11 cellular contexts compared by ENCODE assay signal in the genomic region with DNA sequence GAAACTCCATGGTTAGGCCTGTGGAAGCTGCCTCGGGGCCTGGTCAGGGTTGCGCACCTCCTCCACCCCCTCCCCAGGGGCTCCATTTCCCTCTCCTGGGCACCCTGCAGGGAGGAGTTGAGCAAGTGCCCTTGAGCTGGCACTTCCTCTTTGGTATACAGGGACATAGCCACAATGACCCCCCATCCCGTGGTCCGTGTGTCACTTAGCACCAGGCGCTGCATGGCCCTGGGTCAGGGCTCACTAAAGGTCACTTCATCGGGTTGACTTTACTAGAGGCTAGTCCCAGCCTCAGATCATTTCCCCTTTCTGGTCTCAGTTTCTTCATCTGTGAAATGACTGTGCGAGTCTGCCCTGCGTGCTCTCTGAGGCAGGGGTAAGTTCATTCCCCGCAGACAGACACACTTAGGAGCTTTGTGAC. TPM values are rescaled to one million over a fixed set of nuclear protein-coding genes. Genes with fewer than 3 reads are reported as not detected.
DNase-seq lines count a peak whose midpoint lies in the region; ATAC-seq and TF ChIP-seq lines count a peak whose summit lies in the region.
"Had no signal": no experiment of that assay in that cellular context is flagged by ENCODE, and none has a peak within 500 bp of the region (broad histone marks: within the 10 kb centered on the region; RNA-seq: fewer than 3 reads in every experiment).

No MANE protein-coding gene starts in this region.

- no peak for TF ChIP-seq CTCF in breast epithelium (IDR thresholded peaks at IDR 0.05)
- no peak for TF ChIP-seq CTCF in mammary epithelial cell (conservative IDR thresholded peaks at IDR 0.05 in 1 of 2, IDR thresholded peaks at IDR 0.05 in 1 of 2; ENCODE audit: extremely low read depth in 1 of 2, insufficient read depth in 1 of 2, low read depth in 1 of 2, low read length in 2 of 2)
- no peak for TF ChIP-seq CTCF in upper lobe of right lung (IDR thresholded peaks at IDR 0.05)
- TF ChIP-seq CTCF in Peyer's patch (IDR thresholded peaks at IDR 0.05) = no peak

- H3K79me2 ChIP-seq in mammary epithelial cell (ENCODE audit: insufficient read depth, low read length) = peaks cover 46% of the 10 kb centered on the region

- dilution Hi-C loops in mammary epithelial cell (cut with HindIII; ENCODE audit: low sequenced_read_pairs) = no loop called here

- TF ChIP-seq POLR2A in breast epithelium (IDR thresholded peaks at IDR 0.05) (no peak), Peyer's patch (IDR thresholded peaks at IDR 0.05) (no peak)

- 78% methylated on average over 9 of the region's 9 CpGs for WGBS in mammary epithelial cell (ENCODE audit: low coverage, missing lambda C conversion rate)
- 90 to 92% methylated on average over 9 of the region's 9 CpGs for WGBS in ectodermal cell, 2 experiments

- CTCF ChIA-PET in mammary epithelial cell (lab: Charles Lee; ENCODE audit: low non-redundant PET) = no interaction called here

- no peaks in the 10 kb centered on the region for H3K36me3 ChIP-seq in breast epithelium
- H3K36me3 ChIP-seq in mammary epithelial cell (ENCODE audit: insufficient read depth, low read length) = no peaks in the 10 kb centered on the region
- no peaks in the 10 kb centered on the region for H3K36me3 ChIP-seq in ectodermal cell (ENCODE audit: control insufficient read depth, insufficient read depth, low read length)
- H3K36me3 ChIP-seq in upper lobe of right lung = no peaks in the 10 kb centered on the region
- no peaks in the 10 kb centered on the region for H3K36me3 ChIP-seq in Peyer's patch
- H3K36me3 ChIP-seq: transverse colon had no signal

- H3K9me3 ChIP-seq in breast epithelium (no peaks in the 10 kb centered on the region), mammary epithelial cell (replicated peaks; ENCODE audit: insufficient read depth, low read length) (no peaks in the 10 kb centered on the region), ectodermal cell (ENCODE audit: control insufficient read depth, low read length) (no peaks in the 10 kb centered on the region), upper lobe of right lung (no peaks in the 10 kb centered on the region), Peyer's patch (no peaks in the 10 kb centered on the region)
- H3K9me3 ChIP-seq: transverse colon had no signal

- H3K27ac ChIP-seq in breast epithelium (peak overlapping the region; percentile 97), mammary epithelial cell (ENCODE audit: insufficient read depth, low read depth, low read length) (no peak overlapping the region), ectodermal cell (ENCODE audit: insufficient read depth, low read depth, low read length, poor library complexity, severe bottlenecking) (peak overlapping the region; percentile 8), upper lobe of right lung (peak overlapping the region; percentile 42), Peyer's patch (peak overlapping the region in 2 of 4 donors; percentile 4 to 92)
- H3K27ac ChIP-seq: KMS-11 had no signal

- BruUV-seq in mammary epithelial cell (replicated peaks; lab: Mats Ljungman, UMichigan) = no TSS peak

- no peak overlapping the region for H2AFZ ChIP-seq in mammary epithelial cell (ENCODE audit: low read depth, low read length)

- intact Hi-C loops in breast epithelium (cut with DNase I; ENCODE audit: low total_unique reads) (no loop called here), mammary epithelial cell (cut with micrococcal nuclease) (no loop called here), upper lobe of right lung (cut with DNase I) (no loop called here)

- ATAC-seq in HG03432 (IDR thresholded peaks at IDR 0.05; ENCODE audit: unreplicated experiment) = peak; percentile 44
- ATAC-seq in upper lobe of right lung = peak; percentile 70

- DNase-seq in breast epithelium (ENCODE audit: low spot score in 2 of 2) (no peak), mammary epithelial cell (no peak), upper lobe of right lung (peak; percentile 89), GOT3 (lab: John Stamatoyannopoulos, UW) (no peak), NCI-H1694 (lab: John Stamatoyannopoulos, UW) (no peak), Peyer's patch (no peak)
- DNase-seq: activated naive CD8-positive, alpha-beta T cell treated with anti-CD3 and anti-CD28 coated beads, Interleukin-2, amount 10 ng/mL, durations not matched to agents 7 days and 5 days; transverse colon had no signal

- no peak overlapping the region for H3K9ac ChIP-seq in mammary epithelial cell (ENCODE audit: insufficient read depth, low read length)
- H3K9ac ChIP-seq: KMS-11 had no signal

- H3K27me3 ChIP-seq in breast epithelium = no peaks in the 10 kb centered on the region
- H3K27me3 ChIP-seq in mammary epithelial cell (ENCODE audit: insufficient read depth, low read length) = no peaks in the 10 kb centered on the region
- H3K27me3 ChIP-seq in ectodermal cell (ENCODE audit: control insufficient read depth, insufficient read depth, low read length, poor library complexity, severe bottlenecking) = no peaks in the 10 kb centered on the region
- no peaks in the 10 kb centered on the region for H3K27me3 ChIP-seq in upper lobe of right lung
- no peaks in the 10 kb centered on the region for H3K27me3 ChIP-seq in Peyer's patch
- H3K27me3 ChIP-seq: transverse colon had no signal

- H3K4me3 ChIP-seq in breast epithelium = no peak overlapping the region
- no peak overlapping the region for H3K4me3 ChIP-seq in mammary epithelial cell (replicated peaks in 1 of 3; ENCODE audit: insufficient read depth in 1 of 3, low read depth in 2 of 3, low read length in 3 of 3)
- H3K4me3 ChIP-seq in ectodermal cell (ENCODE audit: insufficient read depth, low read depth, low read length) = no peak overlapping the region
- no peak overlapping the region for H3K4me3 ChIP-seq in upper lobe of right lung
- no peak overlapping the region for H3K4me3 ChIP-seq in Peyer's patch
- H3K4me3 ChIP-seq: transverse colon had no signal

- H3K4me1 ChIP-seq in breast epithelium (peaks cover 36 to 61% of the 10 kb centered on the region in 2 donors), mammary epithelial cell (ENCODE audit: insufficient read depth, low read length) (peaks cover 63% of the 10 kb centered on the region), ectodermal cell (ENCODE audit: control insufficient read depth, insufficient read depth, low read length) (peaks cover 39% of the 10 kb centered on the region), upper lobe of right lung (peaks cover 75% of the 10 kb centered on the region), Peyer's patch (peaks cover 0 to 69% (median 43%) of the 10 kb centered on the region in 4 donors)

- no peaks in the 10 kb centered on the region for H4K20me1 ChIP-seq in mammary epithelial cell (ENCODE audit: insufficient read depth, low read length)

- H3K4me2 ChIP-seq in mammary epithelial cell (ENCODE audit: insufficient read depth, low read depth, low read length) = no peak overlapping the region
- H3K4me2 ChIP-seq: KMS-11 had no signal

- in situ Hi-C loops in mammary epithelial cell (cut with MboI; ENCODE audit: low sequenced_read_pairs in 2 of 2) = no loop called here

RNA-seq across cellular contexts. Expression of a gene that starts 16.1 kb away (rescaled TPM):
- 10 to 100 TPM; 33.9 to 66.9 (median 38.3) TPM for total RNA-seq in breast epithelium
- total RNA-seq in mammary epithelial cell = 10 to 100 TPM; 13.8 to 47.3 TPM
- polyA plus RNA-seq in mammary epithelial cell = 16.6 TPM
- polyA minus RNA-seq in mammary epithelial cell = 5.8 TPM
- polyA plus RNA-seq in ectodermal cell (2013, experiment 1 of 4) = 45.6 TPM
- polyA plus RNA-seq in ectodermal cell (2013, experiment 2 of 4) = 46.4 TPM
- 36.6 TPM for polyA plus RNA-seq in ectodermal cell (2013, experiment 3 of 4)
- 37.7 TPM for polyA plus RNA-seq in ectodermal cell (2013, experiment 4 of 4)
- total RNA-seq in upper lobe of right lung = 30.6 TPM
- 10 to 100 TPM; 21.7 to 49.5 (median 30.9) TPM for total RNA-seq in Peyer's patch
